ENCODE assay signal across 8 cellular contexts in the genomic region with DNA sequence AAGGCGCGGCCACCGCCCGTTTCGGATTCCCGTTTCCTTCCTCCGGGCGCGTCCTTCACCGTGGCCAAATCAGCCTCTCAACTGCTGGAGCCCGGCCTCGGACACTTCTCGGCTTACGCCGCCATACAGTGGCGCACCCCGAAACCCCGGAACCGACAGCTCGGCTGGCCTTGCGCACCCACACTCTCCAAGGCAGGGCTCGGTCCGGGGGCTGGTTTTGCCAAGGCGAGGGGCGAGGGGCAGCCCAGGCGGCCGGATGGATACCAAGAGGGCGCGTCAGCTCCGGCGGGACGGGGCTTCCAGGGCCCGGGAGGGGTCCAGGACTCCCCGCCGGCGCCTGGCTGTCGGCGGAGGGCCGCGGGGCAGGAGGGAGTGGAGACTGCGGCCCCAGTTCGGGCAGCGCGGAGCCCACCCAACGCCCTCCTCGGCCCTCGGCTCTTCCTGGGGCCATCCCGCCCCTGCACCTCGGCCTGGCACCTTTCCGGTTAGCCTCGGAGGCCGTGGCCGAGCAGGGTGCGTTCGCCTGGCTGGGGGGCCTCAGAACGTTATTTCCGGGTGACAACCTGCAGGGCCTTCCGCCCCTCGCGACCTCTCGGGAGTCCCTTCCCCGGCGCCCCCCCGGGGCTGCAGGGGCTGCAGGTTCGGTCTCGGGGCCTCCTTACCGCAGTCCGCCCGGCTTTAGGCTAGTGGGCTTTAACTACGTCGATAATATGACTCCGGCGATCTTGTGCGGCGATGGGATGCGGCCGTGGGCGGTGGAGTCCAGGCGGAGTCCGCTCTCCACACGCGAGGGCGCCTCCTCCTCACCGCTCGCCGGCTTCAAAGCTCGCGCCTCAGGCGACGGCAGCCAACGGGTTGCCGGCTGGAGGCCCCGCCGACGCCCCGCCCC. TPM values are rescaled to one million over a fixed set of nuclear protein-coding genes. Genes with fewer than 3 reads are reported as not detected.
A peak's percentile ranks its signal among the peaks of the same experiment; 100 is the strongest.
DNase-seq lines count a peak whose midpoint lies in the region; ATAC-seq lines count a peak whose summit lies in the region.

No MANE protein-coding gene starts in this region.

- peak overlapping the region; percentile 80 for H3K9ac ChIP-seq in HUES6 (ENCODE audit: low read length)

- ATAC-seq in GM21390 (IDR thresholded peaks at IDR 0.05; ENCODE audit: unreplicated experiment): peak; percentile 12

- H3K36me3 ChIP-seq in HUES6 (ENCODE audit: control insufficient read depth, insufficient read depth, low read length): peaks cover 35% of the 10 kb centered on the region

- H3K27ac ChIP-seq in HUES6 (ENCODE audit: low read depth, low read length): peak overlapping the region; percentile 84; the same call in 1 of the 2 replicates

- H3K27me3 ChIP-seq in HUES6 (ENCODE audit: control insufficient read depth, insufficient read depth, low read length): no peaks in the 10 kb centered on the region

- peak overlapping the region; percentile 92 for H3K4me3 ChIP-seq in HUES6 (ENCODE audit: low read depth, low read length)

- DNase-seq in ELR (ENCODE audit: low read depth) (peak; percentile 43), activated T-cell treated with anti-CD3 and anti-CD28 coated beads for 48 hours (ENCODE audit: low read depth) (peak; percentile 4), germinal center (ENCODE audit: low spot score) (peak; percentile 11), posterior vena cava (ENCODE audit: low spot score) (peak; percentile 86), Ammon's horn (ENCODE audit: low spot score) (no peak), NCI-H1436 treated with DMSO at 0.1 percent for 48 hours (lab: John Stamatoyannopoulos, UW) (no peak)

- intact Hi-C loops in posterior vena cava (cut with DNase I): loop anchor here in 1 of 2 donors (10.0 kb wide), 1 partner anchor 214 kb away; no protein-coding TSS in a partner anchor

- no peaks in the 10 kb centered on the region for H3K9me3 ChIP-seq in HUES6 (ENCODE audit: control insufficient read depth, insufficient read depth, low read depth, low read length)

- peaks cover 10% of the 10 kb centered on the region; the same call in 1 of the 2 replicates for H3K4me1 ChIP-seq in HUES6 (ENCODE audit: control insufficient read depth, insufficient read depth, low read length)

RNA-seq across cellular contexts. Expression of a gene that starts 0.7 kb away (rescaled TPM):
- total RNA-seq in posterior vena cava: 1 to 10 TPM; 7.9 to 8.7 TPM

RNA-seq across cellular contexts. Expression of a gene that starts 42.1 kb away (rescaled TPM):
- total RNA-seq in posterior vena cava: 10 to 100 TPM; 18.3 to 45.4 TPM

Comparison
In these comparisons a context has a peak if more than half of its experiments do, and no peak if none do; other contexts are left out.
1. DNase-seq: peak in ELR (single experiment), activated T-cell treated with anti-CD3 and anti-CD28 coated beads for 48 hours (single experiment), germinal center (single experiment) and posterior vena cava (single experiment); none in Ammon's horn (single experiment) and NCI-H1436 treated with DMSO at 0.1 percent for 48 hours (single experiment).